15 cellular contexts compared by ENCODE assay signal in the genomic region with DNA sequence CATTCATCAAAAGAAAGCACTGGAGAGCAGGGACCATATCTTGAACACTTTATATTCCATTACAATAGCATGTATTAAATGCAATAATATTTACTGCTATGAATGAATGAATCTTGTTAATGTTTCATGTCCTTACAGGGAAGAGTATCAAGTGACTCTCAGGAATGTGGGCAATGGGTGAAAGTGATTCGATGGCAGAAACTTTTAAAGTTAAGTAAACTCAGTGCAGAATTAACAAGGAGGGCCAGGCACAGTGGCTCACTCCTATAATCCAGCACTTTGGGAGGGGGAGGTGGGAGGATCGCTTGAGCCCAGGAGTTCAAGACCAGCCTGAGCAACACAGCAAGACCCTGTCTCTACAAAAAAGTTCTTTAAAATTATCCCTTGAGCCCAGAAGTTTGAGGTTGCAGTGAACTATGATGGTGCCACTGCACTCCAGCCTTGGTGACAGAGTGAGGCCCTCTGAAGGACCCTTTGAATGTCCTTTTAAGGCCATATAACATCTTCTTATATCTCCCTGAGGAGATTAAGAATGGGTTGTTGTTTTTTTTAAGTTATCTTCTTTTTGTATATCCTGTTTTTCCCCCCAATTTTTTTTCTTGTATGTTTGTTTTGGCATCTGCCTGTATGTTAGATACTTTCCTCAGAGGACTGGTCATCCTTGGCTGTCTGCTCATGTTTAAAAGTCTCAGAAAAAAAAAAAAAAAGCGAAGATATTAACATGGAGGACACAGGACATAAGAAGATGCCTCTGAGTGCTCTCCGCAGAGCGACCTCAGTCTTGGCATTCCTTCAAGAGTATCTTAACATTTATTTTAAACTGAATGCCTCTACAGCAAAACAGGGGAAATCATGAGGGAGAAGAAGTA.
"Had no signal": no experiment of that assay in that cellular context is flagged by ENCODE, and none has a peak within 500 bp of the region (broad histone marks: within the 10 kb centered on the region; RNA-seq: fewer than 3 reads in every experiment).

No MANE protein-coding gene starts in this region.

- H2AFZ ChIP-seq: hepatocyte had no signal

- H3K4me2 ChIP-seq: hepatocyte had no signal

- H3K27ac Mint-ChIP-seq: activated CD4-positive, alpha-beta T cell treated with anti-CD3 and anti-CD28 coated beads, Interleukin-2, amount 10 ng/mL, durations not matched to agents 7 days and 5 days; activated naive CD8-positive, alpha-beta T cell treated with anti-CD3 and anti-CD28 coated beads for 36 hours; activated T-cell treated with anti-CD3 and anti-CD28 coated beads, Interleukin-2, amount 50 U/mL, for 72 hours; brain; effector memory CD8-positive, alpha-beta T cell; stimulated activated effector memory CD8-positive, alpha-beta T cell treated with anti-CD3 and anti-CD28 coated beads, Interleukin-12 subunit alpha, Interleukin-12 subunit beta, amount 100 ng/mL, for 72 hours had no signal

- H3K9me3 ChIP-seq: gastroesophageal sphincter, ovary had no signal

- H3K4me3 Mint-ChIP-seq: activated CD4-positive, alpha-beta T cell treated with anti-CD3 and anti-CD28 coated beads, Interleukin-2, amount 10 ng/mL, durations not matched to agents 7 days and 5 days; activated naive CD8-positive, alpha-beta T cell treated with anti-CD3 and anti-CD28 coated beads for 36 hours; activated T-cell treated with anti-CD3 and anti-CD28 coated beads, Interleukin-2, amount 50 U/mL, for 72 hours; brain; effector memory CD8-positive, alpha-beta T cell; neural crest cell; stimulated activated effector memory CD8-positive, alpha-beta T cell treated with anti-CD3 and anti-CD28 coated beads, Interleukin-12 subunit alpha, Interleukin-12 subunit beta, amount 100 ng/mL, for 72 hours had no signal

- H3K27me3 ChIP-seq: gastroesophageal sphincter, hepatocyte, ovary had no signal

- H3K27ac ChIP-seq: gastroesophageal sphincter, hepatocyte, ovary had no signal

- DNase-seq: activated CD4-positive, alpha-beta T cell treated with anti-CD3 and anti-CD28 coated beads, Interleukin-2, amount 10 ng/mL, durations not matched to agents 7 days and 5 days; activated CD4-positive, CD25-positive, alpha-beta regulatory T cell; activated CD8-positive, alpha-beta memory T cell treated with anti-CD3 and anti-CD28 coated beads, Interleukin-2, amount 50 U/mL, for 48 hours; activated gamma-delta T cell treated with Interleukin-2 at 50 U/mL for 16 hours; activated naive CD8-positive, alpha-beta T cell treated with anti-CD3 and anti-CD28 coated beads for 36 hours; activated T-cell treated with anti-CD3 and anti-CD28 coated beads, Interleukin-2, amount 50 U/mL, for 72 hours; cerebellar nuclear complex; effector memory CD8-positive, alpha-beta T cell; ovary had no signal

- H3K4me3 ChIP-seq: gastroesophageal sphincter, hepatocyte, ovary had no signal

- H3K36me3 ChIP-seq: gastroesophageal sphincter, ovary had no signal

- H3K36me3 Mint-ChIP-seq: activated naive CD8-positive, alpha-beta T cell treated with anti-CD3 and anti-CD28 coated beads for 36 hours; brain; stimulated activated effector memory CD8-positive, alpha-beta T cell treated with anti-CD3 and anti-CD28 coated beads, Interleukin-12 subunit alpha, Interleukin-12 subunit beta, amount 100 ng/mL, for 72 hours had no signal

- ATAC-seq: activated T-cell treated with anti-CD3 and anti-CD28 coated beads, Interleukin-2, amount 50 U/mL, for 72 hours; effector memory CD8-positive, alpha-beta T cell; gastroesophageal sphincter; stimulated activated effector memory CD8-positive, alpha-beta T cell treated with anti-CD3 and anti-CD28 coated beads, Interleukin-12 subunit alpha, Interleukin-12 subunit beta, amount 100 ng/mL, for 72 hours had no signal

- H3K79me2 ChIP-seq: hepatocyte had no signal

- FAIRE-seq: keratinocyte had no signal

- H3K9me3 Mint-ChIP-seq: activated CD4-positive, alpha-beta T cell treated with anti-CD3 and anti-CD28 coated beads, Interleukin-2, amount 10 ng/mL, durations not matched to agents 7 days and 5 days; activated naive CD8-positive, alpha-beta T cell treated with anti-CD3 and anti-CD28 coated beads for 36 hours; activated T-cell treated with anti-CD3 and anti-CD28 coated beads, Interleukin-2, amount 50 U/mL, for 72 hours; brain; effector memory CD8-positive, alpha-beta T cell; neural crest cell; stimulated activated effector memory CD8-positive, alpha-beta T cell treated with anti-CD3 and anti-CD28 coated beads, Interleukin-12 subunit alpha, Interleukin-12 subunit beta, amount 100 ng/mL, for 72 hours had no signal
